19 cellular contexts compared by ENCODE assay signal in the genomic region with DNA sequence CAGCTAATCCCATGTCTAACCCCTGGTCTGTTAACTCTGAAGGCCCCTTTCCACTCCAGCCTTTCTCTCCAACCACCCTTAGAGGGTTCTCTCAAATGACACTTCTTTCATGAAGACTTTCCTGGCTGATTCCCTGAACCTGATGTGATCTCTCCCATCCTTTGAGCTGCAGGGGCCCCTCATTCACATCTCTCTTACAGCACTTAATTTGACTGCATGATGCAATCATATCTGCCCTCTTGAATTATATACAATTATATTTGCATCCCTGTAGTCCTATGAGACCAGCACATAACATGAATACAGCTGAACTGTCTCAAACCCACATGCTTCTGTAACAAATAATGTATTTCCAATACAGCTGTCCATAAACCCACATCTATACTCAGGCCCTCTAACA. TPM values are rescaled to one million over a fixed set of nuclear protein-coding genes. Genes with fewer than 3 reads are reported as not detected.
DNase-seq lines count a peak whose midpoint lies in the region; ATAC-seq and TF ChIP-seq lines count a peak whose summit lies in the region.
"Had no signal": no experiment of that assay in that cellular context is flagged by ENCODE, and none has a peak within 500 bp of the region (broad histone marks: within the 10 kb centered on the region; RNA-seq: fewer than 3 reads in every experiment).

No MANE protein-coding gene starts in this region.

- POLR2A ChIA-PET in activated CD8-positive, alpha-beta T cell treated with anti-CD3 and anti-CD28 coated beads for 36 hours (lab: Charles Lee): no interaction called here
- POLR2A ChIA-PET in activated CD8-positive, alpha-beta T cell treated with anti-CD3 and anti-CD28 coated beads, Interleukin-2, amount 10 ng/mL, durations not matched to agents 7 days and 5 days (lab: Charles Lee): no interaction called here

- H3K4me3 Mint-ChIP-seq in activated CD8-positive, alpha-beta T cell treated with anti-CD3 and anti-CD28 coated beads for 36 hours: no peak overlapping the region
- no peak overlapping the region for H3K4me3 Mint-ChIP-seq in activated CD8-positive, alpha-beta T cell treated with anti-CD3 and anti-CD28 coated beads, Interleukin-2, amount 10 ng/mL, durations not matched to agents 7 days and 5 days
- H3K4me3 Mint-ChIP-seq in effector memory CD8-positive, alpha-beta T cell: peak overlapping the region in 1 of 2 donors; percentile 1
- H3K4me3 Mint-ChIP-seq in stimulated activated effector memory CD8-positive, alpha-beta T cell treated with anti-CD3 and anti-CD28 coated beads, Interleukin-12 subunit alpha, Interleukin-12 subunit beta, amount 100 ng/mL, for 72 hours: no peak overlapping the region
- no peak overlapping the region for H3K4me3 Mint-ChIP-seq in Calu3 (ENCODE audit: low read depth, unreplicated experiment)

- no peaks in the 10 kb centered on the region for H3K27me3 Mint-ChIP-seq in activated CD8-positive, alpha-beta T cell treated with anti-CD3 and anti-CD28 coated beads for 36 hours
- H3K27me3 Mint-ChIP-seq in activated CD8-positive, alpha-beta T cell treated with anti-CD3 and anti-CD28 coated beads, Interleukin-2, amount 10 ng/mL, durations not matched to agents 7 days and 5 days (ENCODE audit: low read depth): no peaks in the 10 kb centered on the region
- H3K27me3 Mint-ChIP-seq in effector memory CD8-positive, alpha-beta T cell: no peaks in the 10 kb centered on the region
- H3K27me3 Mint-ChIP-seq in Calu3 (ENCODE audit: unreplicated experiment): no peaks in the 10 kb centered on the region

- CTCF ChIA-PET in activated CD8-positive, alpha-beta T cell treated with anti-CD3 and anti-CD28 coated beads for 36 hours (lab: Charles Lee): no interaction called here
- CTCF ChIA-PET in activated CD8-positive, alpha-beta T cell treated with anti-CD3 and anti-CD28 coated beads, Interleukin-2, amount 10 ng/mL, durations not matched to agents 7 days and 5 days (lab: Charles Lee): interaction anchor here (1.1 to 1.5 kb wide), 3 partner anchors 8 to 163 kb away, joined by 3 to 5 read pairs (median 4); no protein-coding TSS in a partner anchor
- CTCF ChIA-PET in Calu3 (lab: Charles Lee): interaction anchor here (0.6 to 0.7 kb wide), 2 partner anchors 87 to 99 kb away, joined by 3 to 4 read pairs; no protein-coding TSS in a partner anchor

- peaks cover 8% of the 10 kb centered on the region for H3K36me3 Mint-ChIP-seq in activated CD8-positive, alpha-beta T cell treated with anti-CD3 and anti-CD28 coated beads for 36 hours (ENCODE audit: low read depth)
- H3K36me3 Mint-ChIP-seq in activated CD8-positive, alpha-beta T cell treated with anti-CD3 and anti-CD28 coated beads, Interleukin-2, amount 10 ng/mL, durations not matched to agents 7 days and 5 days (ENCODE audit: low read depth): peaks cover 4% of the 10 kb centered on the region
- peaks cover 7% of the 10 kb centered on the region for H3K36me3 Mint-ChIP-seq in effector memory CD8-positive, alpha-beta T cell (ENCODE audit: insufficient read depth)
- peaks cover 18% of the 10 kb centered on the region for H3K36me3 Mint-ChIP-seq in stimulated activated effector memory CD8-positive, alpha-beta T cell treated with anti-CD3 and anti-CD28 coated beads, Interleukin-12 subunit alpha, Interleukin-12 subunit beta, amount 100 ng/mL, for 72 hours
- H3K36me3 Mint-ChIP-seq in Calu3 (ENCODE audit: insufficient read depth, unreplicated experiment): no peaks in the 10 kb centered on the region

- ATAC-seq in activated CD8-positive, alpha-beta T cell treated with anti-CD3 and anti-CD28 coated beads for 36 hours: no peak
- no peak for ATAC-seq in activated CD8-positive, alpha-beta T cell treated with anti-CD3 and anti-CD28 coated beads, Interleukin-2, amount 10 ng/mL, durations not matched to agents 7 days and 5 days
- no peak for ATAC-seq in effector memory CD8-positive, alpha-beta T cell (replicated peaks)
- ATAC-seq in stimulated activated effector memory CD8-positive, alpha-beta T cell treated with anti-CD3 and anti-CD28 coated beads, Interleukin-12 subunit alpha, Interleukin-12 subunit beta, amount 100 ng/mL, for 72 hours: no peak
- ATAC-seq: psoas muscle, Right ventricle myocardium inferior had no signal

- TF ChIP-seq CTCF in activated CD8-positive, alpha-beta T cell treated with anti-CD3 and anti-CD28 coated beads for 36 hours (IDR thresholded peaks at IDR 0.05): no peak
- no peak for TF ChIP-seq CTCF in Calu3 (IDR thresholded peaks at IDR 0.05; ENCODE audit: unreplicated experiment)

- peaks cover 36% of the 10 kb centered on the region for H3K4me1 Mint-ChIP-seq in activated CD8-positive, alpha-beta T cell treated with anti-CD3 and anti-CD28 coated beads for 36 hours (ENCODE audit: low read depth)
- peaks cover 21% of the 10 kb centered on the region for H3K4me1 Mint-ChIP-seq in activated CD8-positive, alpha-beta T cell treated with anti-CD3 and anti-CD28 coated beads, Interleukin-2, amount 10 ng/mL, durations not matched to agents 7 days and 5 days (ENCODE audit: low read depth)
- peaks cover 34 to 57% of the 10 kb centered on the region in 2 donors for H3K4me1 Mint-ChIP-seq in effector memory CD8-positive, alpha-beta T cell (ENCODE audit: low read depth in 2 of 2)
- H3K4me1 Mint-ChIP-seq in stimulated activated effector memory CD8-positive, alpha-beta T cell treated with anti-CD3 and anti-CD28 coated beads, Interleukin-12 subunit alpha, Interleukin-12 subunit beta, amount 100 ng/mL, for 72 hours: peaks cover 53% of the 10 kb centered on the region
- H3K4me1 Mint-ChIP-seq in Calu3 (ENCODE audit: low read depth, unreplicated experiment): peaks cover 40% of the 10 kb centered on the region

- intact Hi-C loops in activated CD8-positive, alpha-beta T cell treated with anti-CD3 and anti-CD28 coated beads for 36 hours (cut with micrococcal nuclease): no loop called here
- intact Hi-C loops in Calu3 (cut with micrococcal nuclease; ENCODE audit: unreplicated experiment): no loop called here

- H3K9me3 Mint-ChIP-seq in activated CD8-positive, alpha-beta T cell treated with anti-CD3 and anti-CD28 coated beads for 36 hours: no peaks in the 10 kb centered on the region
- no peaks in the 10 kb centered on the region for H3K9me3 Mint-ChIP-seq in activated CD8-positive, alpha-beta T cell treated with anti-CD3 and anti-CD28 coated beads, Interleukin-2, amount 10 ng/mL, durations not matched to agents 7 days and 5 days (ENCODE audit: insufficient read depth)
- no peaks in the 10 kb centered on the region for H3K9me3 Mint-ChIP-seq in effector memory CD8-positive, alpha-beta T cell
- no peaks in the 10 kb centered on the region for H3K9me3 Mint-ChIP-seq in stimulated activated effector memory CD8-positive, alpha-beta T cell treated with anti-CD3 and anti-CD28 coated beads, Interleukin-12 subunit alpha, Interleukin-12 subunit beta, amount 100 ng/mL, for 72 hours
- H3K9me3 Mint-ChIP-seq in Calu3 (ENCODE audit: low read depth, unreplicated experiment): no peaks in the 10 kb centered on the region

- BruUV-seq in Calu3 (replicated peaks; lab: Mats Ljungman, UMichigan): no TSS peak

- DNase-seq in activated CD8-positive, alpha-beta T cell treated with anti-CD3 and anti-CD28 coated beads for 36 hours: no peak
- DNase-seq in activated CD8-positive, alpha-beta T cell treated with anti-CD3 and anti-CD28 coated beads, Interleukin-2, amount 10 ng/mL, durations not matched to agents 7 days and 5 days: no peak
- DNase-seq in OCI-M1 (lab: John Stamatoyannopoulos, UW): peak; percentile 12
- DNase-seq in effector memory CD8-positive, alpha-beta T cell: no peak
- no peak for DNase-seq in stimulated activated effector memory CD8-positive, alpha-beta T cell treated with anti-CD3 and anti-CD28 coated beads, Interleukin-12 subunit alpha, Interleukin-12 subunit beta, amount 100 ng/mL, for 72 hours (ENCODE audit: low spot score in 2 of 2)
- no peak for DNase-seq in Calu3
- DNase-seq in activated CD4-positive, CD25-positive, alpha-beta regulatory T cell treated with anti-CD3 and anti-CD28 coated beads, Interleukin-2, amount 50 U/mL, for 72 hours: no peak
- DNase-seq in NCI-H1048 (lab: John Stamatoyannopoulos, UW): no peak
- DNase-seq: activated CD4-positive, alpha-beta T cell treated with anti-CD3 and anti-CD28 coated beads for 1 hour; activated CD8-positive, alpha-beta memory T cell treated with anti-CD3 and anti-CD28 coated beads, Interleukin-2, amount 50 U/mL, for 4 hours; activated naive CD4-positive, alpha-beta T cell; DMS79 treated with DMSO at 0.1 percent for 48 hours; KG1; NCI-H1105; NCI-H2171; psoas muscle; spleen; T-helper 9 cell had no signal

- H3K27ac Mint-ChIP-seq in activated CD8-positive, alpha-beta T cell treated with anti-CD3 and anti-CD28 coated beads for 36 hours: peak overlapping the region; percentile 32
- H3K27ac Mint-ChIP-seq in activated CD8-positive, alpha-beta T cell treated with anti-CD3 and anti-CD28 coated beads, Interleukin-2, amount 10 ng/mL, durations not matched to agents 7 days and 5 days: no peak overlapping the region
- H3K27ac Mint-ChIP-seq in effector memory CD8-positive, alpha-beta T cell: peak overlapping the region; percentile 22 to 63
- peak overlapping the region; percentile 38 for H3K27ac Mint-ChIP-seq in stimulated activated effector memory CD8-positive, alpha-beta T cell treated with anti-CD3 and anti-CD28 coated beads, Interleukin-12 subunit alpha, Interleukin-12 subunit beta, amount 100 ng/mL, for 72 hours
- no peak overlapping the region for H3K27ac Mint-ChIP-seq in Calu3 (ENCODE audit: unreplicated experiment)

RNA-seq across cellular contexts. Expression of a gene that starts 56.4 kb away (rescaled TPM):
- 10 to 100 TPM; 39.5 to 39.8 TPM for total RNA-seq in activated CD8-positive, alpha-beta T cell treated with anti-CD3 and anti-CD28 coated beads for 36 hours
- 10 to 100 TPM; 49.7 to 50.4 TPM for total RNA-seq in activated CD8-positive, alpha-beta T cell treated with anti-CD3 and anti-CD28 coated beads, Interleukin-2, amount 10 ng/mL, durations not matched to agents 7 days and 5 days
- total RNA-seq in Calu3 (2022): 46.2 and 52.5 TPM in 2 replicates

Comparison
In these comparisons a context has a peak if more than half of its experiments do, and no peak if none do; other contexts are left out.
1. H3K27ac Mint-ChIP-seq: peak in activated CD8-positive, alpha-beta T cell treated with anti-CD3 and anti-CD28 coated beads for 36 hours (single experiment), effector memory CD8-positive, alpha-beta T cell (2 of 2) and stimulated activated effector memory CD8-positive, alpha-beta T cell treated with anti-CD3 and anti-CD28 coated beads, Interleukin-12 subunit alpha, Interleukin-12 subunit beta, amount 100 ng/mL, for 72 hours (single experiment); none in activated CD8-positive, alpha-beta T cell treated with anti-CD3 and anti-CD28 coated beads, Interleukin-2, amount 10 ng/mL, durations not matched to agents 7 days and 5 days (single experiment) and Calu3 (single experiment).